32 cellular contexts compared by ENCODE assay signal in genomic region chr3:138964264-138964663, GRCh38. TPM values are rescaled to one million over a fixed set of nuclear protein-coding genes. Genes with fewer than 3 reads are reported as not detected.
"Had no signal": no experiment of that assay in that cellular context is flagged by ENCODE, and none has a peak within 500 bp of the region (broad histone marks: within the 10 kb centered on the region; RNA-seq: fewer than 3 reads in every experiment).

No MANE protein-coding gene starts in this region.

- H3K4me3 ChIP-seq: esophagus squamous epithelium, gastrocnemius medialis, heart right ventricle, left lung, lower lobe of right lung, mucosa of descending colon had no signal

- H3K36me3 ChIP-seq: esophagus squamous epithelium, gastrocnemius medialis, heart right ventricle, left lung, lower lobe of right lung had no signal

- H3K27ac ChIP-seq: epithelial cell of prostate, esophagus squamous epithelium, gastrocnemius medialis, heart right ventricle, left lung, lower lobe of right lung had no signal

- DNase-seq: cortex of kidney; effector CD8-positive, alpha-beta T cell; effector memory CD8-positive, alpha-beta T cell; endodermal cell; erythroblast; esophagus squamous epithelium; foreskin fibroblast; foreskin melanocyte; gastrocnemius medialis; glutamatergic neuron; head of caudate nucleus; heart right ventricle; hippocampal formation; left cardiac atrium; left lung; left ventricle myocardium superior; lower lobe of right lung; mesenchymal stem cell; mucosa of descending colon; naive B cell; naive thymus-derived CD8-positive, alpha-beta T cell had no signal

- ATAC-seq: effector memory CD8-positive, alpha-beta T cell; esophagus mucosa; gastrocnemius medialis; heart right ventricle; left cardiac atrium; left lung; left ventricle myocardium superior; lower lobe of right lung; mucosa of descending colon; naive thymus-derived CD8-positive, alpha-beta T cell had no signal

- H3K4me1 ChIP-seq: gastrocnemius medialis, left lung, lower lobe of right lung had no signal

- H3K9me3 ChIP-seq: esophagus squamous epithelium had no signal

RNA-seq across cellular contexts. Expression of gene FOXL2NB, which starts 17.2 kb away (rescaled TPM):
- total RNA-seq: esophagus mucosa; gastrocnemius medialis; glomerular endothelial cell; left cardiac atrium; left lung; left ventricle myocardium superior; lower leg skin; lower lobe of right lung; lung microvascular endothelial cell; mesenteric fat pad; mesothelial cell of epicardium; naive thymus-derived CD8-positive, alpha-beta T cell had no signal
- polyA plus RNA-seq: naive thymus-derived CD8-positive, alpha-beta T cell had no signal

RNA-seq across cellular contexts. Expression of gene FOXL2, which starts 17.3 kb away (rescaled TPM):
- total RNA-seq: esophagus mucosa; gastrocnemius medialis; left cardiac atrium; left lung; left ventricle myocardium superior; lower leg skin; lower lobe of right lung; lung microvascular endothelial cell; mesenteric fat pad; mesothelial cell of epicardium; naive thymus-derived CD8-positive, alpha-beta T cell had no signal
- polyA plus RNA-seq: heart right ventricle; naive thymus-derived CD8-positive, alpha-beta T cell had no signal

RNA-seq across cellular contexts. Expression of gene PRR23A, which starts 41.8 kb away (rescaled TPM):
- total RNA-seq: dermis microvascular lymphatic vessel endothelial cell; endodermal cell; esophagus mucosa; esophagus squamous epithelium; gastrocnemius medialis; glomerular endothelial cell; heart right ventricle; kidney epithelial cell; left cardiac atrium; left lung; left ventricle myocardium superior; lower leg skin; lower lobe of right lung; lung microvascular endothelial cell; mesenteric fat pad; mesothelial cell of epicardium; mucosa of descending colon; myocyte; naive thymus-derived CD8-positive, alpha-beta T cell had no signal
- polyA plus RNA-seq: heart right ventricle; keratinocyte; naive thymus-derived CD8-positive, alpha-beta T cell had no signal

RNA-seq across cellular contexts. Expression of gene PRR23B, which starts 56.5 kb away (rescaled TPM):
- total RNA-seq: dermis microvascular lymphatic vessel endothelial cell; endodermal cell; esophagus mucosa; esophagus squamous epithelium; gastrocnemius medialis; glomerular endothelial cell; heart right ventricle; kidney epithelial cell; left cardiac atrium; left lung; left ventricle myocardium superior; lower leg skin; lower lobe of right lung; lung microvascular endothelial cell; mesenteric fat pad; mesothelial cell of epicardium; mucosa of descending colon; myocyte; naive thymus-derived CD8-positive, alpha-beta T cell had no signal
- polyA plus RNA-seq: heart right ventricle; keratinocyte; naive thymus-derived CD8-positive, alpha-beta T cell had no signal
